30 cellular contexts compared by ENCODE assay signal in genomic region chr7:158065340-158065739, GRCh38.
"Had no signal": no experiment of that assay in that cellular context is flagged by ENCODE, and none has a peak within 500 bp of the region (broad histone marks: within the 10 kb centered on the region; RNA-seq: fewer than 3 reads in every experiment).

No MANE protein-coding gene starts in this region.

- DNase-seq: activated B cell treated with CpG ODN at 0.5 μM for 24 hours; activated CD4-positive, alpha-beta T cell treated with anti-CD3 and anti-CD28 coated beads for 48 hours; activated CD4-positive, alpha-beta T cell treated with anti-CD3 and anti-CD28 coated beads, Interleukin-2, amount 50 U/mL, for 1 hour; activated CD4-positive, alpha-beta T cell treated with anti-CD3 and anti-CD28 coated beads, Interleukin-2, amount 50 U/mL, for 48 hours; activated CD8-positive, alpha-beta memory T cell treated with anti-CD3 and anti-CD28 coated beads, Interleukin-2, amount 10 ng/mL, durations not matched to agents 7 days and 5 days; activated CD8-positive, alpha-beta memory T cell treated with anti-CD3 and anti-CD28 coated beads, Interleukin-2, amount 50 U/mL, for 4 hours; activated CD8-positive, alpha-beta T cell treated with anti-CD3 and anti-CD28 coated beads, Interleukin-2, amount 10 ng/mL, durations not matched to agents 7 days and 5 days; activated effector memory CD4-positive, alpha-beta T cell treated with anti-CD3 and anti-CD28 coated beads, Interleukin-2, amount 50 U/mL, for 16 hours; activated naive CD4-positive, alpha-beta T cell; activated naive CD4-positive, alpha-beta T cell treated with anti-CD3 and anti-CD28 coated beads, Interleukin-2, amount 10 ng/mL, durations not matched to agents 7 days and 5 days; activated naive CD8-positive, alpha-beta T cell treated with anti-CD3 and anti-CD28 coated beads, Interleukin-2, amount 10 ng/mL, durations not matched to agents 7 days and 5 days; activated T-cell treated with anti-CD3 and anti-CD28 coated beads, Interleukin-2, amount 50 U/mL, for 1 hour; activated T-cell treated with anti-CD3 and anti-CD28 coated beads, Interleukin-2, amount 50 U/mL, for 48 hours; caudate nucleus; colonic mucosa; effector CD8-positive, alpha-beta T cell; esophagus squamous epithelium; foreskin melanocyte; T-helper 1 cell; T-helper 17 cell; T1000; WERI-Rb-1 had no signal

- H3K4me3 Mint-ChIP-seq: activated B cell treated with CpG ODN at 0.5 μM for 24 hours; activated CD8-positive, alpha-beta memory T cell treated with anti-CD3 and anti-CD28 coated beads, Interleukin-2, amount 10 ng/mL, durations not matched to agents 7 days and 5 days; activated CD8-positive, alpha-beta T cell treated with anti-CD3 and anti-CD28 coated beads, Interleukin-2, amount 10 ng/mL, durations not matched to agents 7 days and 5 days; activated naive CD4-positive, alpha-beta T cell treated with anti-CD3 and anti-CD28 coated beads, Interleukin-2, amount 10 ng/mL, durations not matched to agents 7 days and 5 days; activated naive CD8-positive, alpha-beta T cell treated with anti-CD3 and anti-CD28 coated beads, Interleukin-2, amount 10 ng/mL, durations not matched to agents 7 days and 5 days; activated T-helper 1 cell treated with anti-CD3 and anti-CD28 coated beads, Interleukin-12 subunit alpha, Interleukin-12 subunit beta, Interleukin-2, Interleukin-4 antibody, amounts not matched to agents 30 ng/mL and 10 ng/mL and 1 ng/mL, durations not matched to agents 14 hours and 24 hours and 36 hours; T-helper 17 cell; T-helper 2 cell treated with Interferon-gamma antibody and Interleukin-4, amounts not matched to agents 5 μg/mL and 100 μg/mL, for 36 hours had no signal

- H3K27me3 Mint-ChIP-seq: activated B cell treated with CpG ODN at 0.5 μM for 24 hours; activated CD8-positive, alpha-beta memory T cell treated with anti-CD3 and anti-CD28 coated beads, Interleukin-2, amount 10 ng/mL, durations not matched to agents 7 days and 5 days; activated naive CD4-positive, alpha-beta T cell treated with anti-CD3 and anti-CD28 coated beads, Interleukin-2, amount 10 ng/mL, durations not matched to agents 7 days and 5 days; activated naive CD8-positive, alpha-beta T cell treated with anti-CD3 and anti-CD28 coated beads, Interleukin-2, amount 10 ng/mL, durations not matched to agents 7 days and 5 days had no signal

- ATAC-seq: activated CD4-positive, CD25-positive, alpha-beta regulatory T cell treated with anti-CD3 and anti-CD28 coated beads, Interleukin-2, amount 50 U/mL, for 24 hours; activated CD8-positive, alpha-beta memory T cell treated with anti-CD3 and anti-CD28 coated beads, Interleukin-2, amount 10 ng/mL, durations not matched to agents 7 days and 5 days; activated CD8-positive, alpha-beta T cell treated with anti-CD3 and anti-CD28 coated beads, Interleukin-2, amount 10 ng/mL, durations not matched to agents 7 days and 5 days; activated naive CD4-positive, alpha-beta T cell treated with anti-CD3 and anti-CD28 coated beads, Interleukin-2, amount 50 U/mL, for 72 hours; body of pancreas; gastroesophageal sphincter; T-helper 17 cell had no signal

- H3K4me1 ChIP-seq: body of pancreas, colonic mucosa, esophagus squamous epithelium, gastroesophageal sphincter had no signal

- H3K4me1 Mint-ChIP-seq: activated B cell treated with CpG ODN at 0.5 μM for 24 hours; activated CD8-positive, alpha-beta memory T cell treated with anti-CD3 and anti-CD28 coated beads, Interleukin-2, amount 10 ng/mL, durations not matched to agents 7 days and 5 days; activated naive CD4-positive, alpha-beta T cell treated with anti-CD3 and anti-CD28 coated beads, Interleukin-2, amount 10 ng/mL, durations not matched to agents 7 days and 5 days; activated naive CD8-positive, alpha-beta T cell treated with anti-CD3 and anti-CD28 coated beads, Interleukin-2, amount 10 ng/mL, durations not matched to agents 7 days and 5 days; T-helper 17 cell had no signal

- H3K27ac ChIP-seq: body of pancreas, colonic mucosa, epithelial cell of prostate, esophagus squamous epithelium, gastroesophageal sphincter, WERI-Rb-1 had no signal

- H3K9me3 Mint-ChIP-seq: activated B cell treated with CpG ODN at 0.5 μM for 24 hours; activated naive CD8-positive, alpha-beta T cell treated with anti-CD3 and anti-CD28 coated beads, Interleukin-2, amount 10 ng/mL, durations not matched to agents 7 days and 5 days; activated T-helper 1 cell treated with anti-CD3 and anti-CD28 coated beads, Interleukin-12 subunit alpha, Interleukin-12 subunit beta, Interleukin-2, Interleukin-4 antibody, amounts not matched to agents 30 ng/mL and 10 ng/mL and 1 ng/mL, durations not matched to agents 14 hours and 24 hours and 36 hours had no signal

- H3K27ac Mint-ChIP-seq: activated B cell treated with CpG ODN at 0.5 μM for 24 hours; activated CD8-positive, alpha-beta memory T cell treated with anti-CD3 and anti-CD28 coated beads, Interleukin-2, amount 10 ng/mL, durations not matched to agents 7 days and 5 days; activated CD8-positive, alpha-beta T cell treated with anti-CD3 and anti-CD28 coated beads, Interleukin-2, amount 10 ng/mL, durations not matched to agents 7 days and 5 days; activated naive CD4-positive, alpha-beta T cell treated with anti-CD3 and anti-CD28 coated beads, Interleukin-2, amount 10 ng/mL, durations not matched to agents 7 days and 5 days; activated naive CD4-positive, alpha-beta T cell treated with anti-CD3 and anti-CD28 coated beads, Interleukin-2, amount 50 U/mL, for 72 hours; activated naive CD8-positive, alpha-beta T cell treated with anti-CD3 and anti-CD28 coated beads, Interleukin-2, amount 10 ng/mL, durations not matched to agents 7 days and 5 days; activated T-helper 1 cell treated with anti-CD3 and anti-CD28 coated beads, Interleukin-12 subunit alpha, Interleukin-12 subunit beta, Interleukin-2, Interleukin-4 antibody, amounts not matched to agents 30 ng/mL and 10 ng/mL and 1 ng/mL, durations not matched to agents 14 hours and 24 hours and 36 hours; activated T-helper 2 cell treated with anti-CD3 and anti-CD28 coated beads, Interferon-gamma antibody, Interleukin-2, Interleukin-4, amounts not matched to agents 10 μg/mL and 5 μg/mL and 100 μg/mL, durations not matched to agents 14 hours and 24 hours and 36 hours; T-helper 17 cell; T-helper 2 cell treated with Interferon-gamma antibody and Interleukin-4, amounts not matched to agents 5 μg/mL and 100 μg/mL, for 36 hours had no signal

- H3K4me3 ChIP-seq: body of pancreas, colonic mucosa, esophagus squamous epithelium, gastroesophageal sphincter had no signal

- H3K36me3 ChIP-seq: colonic mucosa, esophagus squamous epithelium, gastroesophageal sphincter, WERI-Rb-1 had no signal

- H3K36me3 Mint-ChIP-seq: activated naive CD4-positive, alpha-beta T cell treated with anti-CD3 and anti-CD28 coated beads, Interleukin-2, amount 10 ng/mL, durations not matched to agents 7 days and 5 days had no signal

- H3K9me3 ChIP-seq: colonic mucosa had no signal

- H3K27me3 ChIP-seq: body of pancreas, colonic mucosa, esophagus squamous epithelium had no signal
